Comparison of ENCODE assay signal across 8 cellular contexts in genomic region chr7:128883622-128884549, GRCh38. TPM values are rescaled to one million over a fixed set of nuclear protein-coding genes. Genes with fewer than 3 reads are reported as not detected.
A peak's percentile ranks its signal among the peaks of the same experiment; 100 is the strongest.
DNase-seq lines count a peak whose midpoint lies in the region; ATAC-seq and TF ChIP-seq lines count a peak whose summit lies in the region.

No MANE protein-coding gene starts in this region.

- no peaks in the 10 kb centered on the region for H4K20me1 ChIP-seq in fibroblast of lung (ENCODE audit: control insufficient read depth, extremely low read depth, insufficient read depth, low read length)

- H2BK120ac ChIP-seq in neuronal stem cell (ENCODE audit: low read depth, low read length): no peak overlapping the region

- peak overlapping the region in 1 of 4 donors; percentile 24 for H3K4me3 Mint-ChIP-seq in CD4-positive, CD25-positive, alpha-beta regulatory T cell
- peak overlapping the region; percentile 8 to 92 (median 86) for H3K4me3 Mint-ChIP-seq in IgD-negative memory B cell
- peak overlapping the region; percentile 35 for H3K4me3 Mint-ChIP-seq in activated T-cell treated with anti-CD3 and anti-CD28 coated beads, Interleukin-2, amount 50 U/mL, for 24 hours

- ATAC-seq in CD4-positive, CD25-positive, alpha-beta regulatory T cell (ENCODE audit: low read depth in 2 of 2): peak; percentile 61 to 72
- peak; percentile 76 for ATAC-seq in GM19395 (IDR thresholded peaks at IDR 0.05; ENCODE audit: unreplicated experiment)
- peak; percentile 75 for ATAC-seq in Panc1

- H3K4me2 ChIP-seq in fibroblast of lung (ENCODE audit: extremely low read depth, insufficient read depth, low read length) (no peak overlapping the region), neuronal stem cell (ENCODE audit: insufficient read depth, low read length, poor library complexity, severe bottlenecking) (no peak overlapping the region)

- intact Hi-C loops in Panc1 (cut with micrococcal nuclease; ENCODE audit: unreplicated experiment): loop anchor here (5.0 to 10.0 kb wide), 3 partner anchors 92 to 277 kb away; partner anchors contain the start of gene CCDC136

- peaks cover 8% of the 10 kb centered on the region for H3K79me1 ChIP-seq in neuronal stem cell (ENCODE audit: low read depth, low read length)

- H4K8ac ChIP-seq in neuronal stem cell (ENCODE audit: low read depth, low read length): no peak overlapping the region

- CTCF ChIA-PET in Panc1 (lab: Charles Lee): interaction anchor here (0.7 to 1.4 kb wide), 3 partner anchors 10 to 24 kb away, joined by 3 read pairs; partner anchors contain the start of gene ATP6V1F

- H3K14ac ChIP-seq in neuronal stem cell (ENCODE audit: low read length): no peak overlapping the region

- no peak overlapping the region for H3K9ac ChIP-seq in fibroblast of lung (ENCODE audit: insufficient read depth, low read length)
- peak overlapping the region; percentile 66 for H3K9ac ChIP-seq in neuronal stem cell (ENCODE audit: low read depth, low read length, poor library complexity)

- no peak overlapping the region for H2BK12ac ChIP-seq in neuronal stem cell (ENCODE audit: low read length)

- H3K4ac ChIP-seq in neuronal stem cell (ENCODE audit: low read length): no peak overlapping the region

- H3K4me1 Mint-ChIP-seq in CD4-positive, CD25-positive, alpha-beta regulatory T cell: no peaks in the 10 kb centered on the region
- peaks cover 3 to 6% (median 4%) of the 10 kb centered on the region in 3 donors for H3K4me1 Mint-ChIP-seq in IgD-negative memory B cell
- H3K4me1 Mint-ChIP-seq in activated T-cell treated with anti-CD3 and anti-CD28 coated beads, Interleukin-2, amount 50 U/mL, for 24 hours (ENCODE audit: low read depth): peaks cover 3% of the 10 kb centered on the region

- H3K27me3 Mint-ChIP-seq in CD4-positive, CD25-positive, alpha-beta regulatory T cell: no peaks in the 10 kb centered on the region
- H3K27me3 Mint-ChIP-seq in IgD-negative memory B cell: peaks cover 3% of the 10 kb centered on the region
- H3K27me3 Mint-ChIP-seq in activated T-cell treated with anti-CD3 and anti-CD28 coated beads, Interleukin-2, amount 50 U/mL, for 24 hours: peaks cover 8% of the 10 kb centered on the region

- WGBS in neuronal stem cell (ENCODE audit: extremely low coverage in 2 of 2, insufficient read length in 2 of 2, insufficient replicate concordance in 1 of 2), 2 donors: 100% methylated on average over 1 of the region's 22 CpGs; no CpG with 5 or more reads in 1 of the 2 donors

- H2BK5ac ChIP-seq in neuronal stem cell (ENCODE audit: low read length): no peak overlapping the region

- peak overlapping the region; percentile 67 for H3K18ac ChIP-seq in neuronal stem cell (ENCODE audit: low read length)

- H4K91ac ChIP-seq in neuronal stem cell (ENCODE audit: low read depth, low read length, poor library complexity): no peak overlapping the region

- no peaks in the 10 kb centered on the region for H3K27me3 ChIP-seq in CD4-positive, CD25-positive, alpha-beta regulatory T cell (ENCODE audit: control insufficient read depth, insufficient read depth, low read length)
- H3K27me3 ChIP-seq in Panc1 (ENCODE audit: control insufficient read depth, insufficient read depth, low read length) (no peaks in the 10 kb centered on the region), fibroblast of lung (ENCODE audit: control insufficient read depth, insufficient read depth, low read length) (no peaks in the 10 kb centered on the region), neuronal stem cell (ENCODE audit: control insufficient read depth in 3 of 3, insufficient read depth in 3 of 3, low read depth in 1 of 3, low read length in 3 of 3) (peaks cover 0 to 14% (median 5%) of the 10 kb centered on the region in 3 experiments)

- H3K23ac ChIP-seq in neuronal stem cell (ENCODE audit: low read depth, low read length, poor library complexity): peak overlapping the region; percentile 22

- DNase-seq in CD4-positive, CD25-positive, alpha-beta regulatory T cell: peak; percentile 69 to 78 (median 75)
- DNase-seq in Panc1 (ENCODE audit: low read depth, low spot score) (peak; percentile 52), fibroblast of lung (ENCODE audit: low read depth in 2 of 2) (peak; percentile 35 to 71), neuronal stem cell (ENCODE audit: low spot score) (peak; percentile 57), superior temporal gyrus (ENCODE audit: extremely low spot score) (peak; percentile 87)
- DNase-seq in activated T-cell treated with anti-CD3 and anti-CD28 coated beads, Interleukin-2, amount 50 U/mL, for 24 hours: peak; percentile 92

- peak overlapping the region in 1 of 3 donors; percentile 94 for H3K27ac Mint-ChIP-seq in CD4-positive, CD25-positive, alpha-beta regulatory T cell
- H3K27ac Mint-ChIP-seq in IgD-negative memory B cell: peak overlapping the region; percentile 19 to 91 (median 67)
- no peak overlapping the region for H3K27ac Mint-ChIP-seq in activated T-cell treated with anti-CD3 and anti-CD28 coated beads, Interleukin-2, amount 50 U/mL, for 24 hours

- no peaks in the 10 kb centered on the region for H3K36me3 ChIP-seq in CD4-positive, CD25-positive, alpha-beta regulatory T cell (ENCODE audit: control insufficient read depth, insufficient read depth, low read length)
- H3K36me3 ChIP-seq in Panc1 (ENCODE audit: control insufficient read depth, insufficient read depth, low read length) (no peaks in the 10 kb centered on the region), fibroblast of lung (ENCODE audit: control insufficient read depth, insufficient read depth, low read length) (no peaks in the 10 kb centered on the region), neuronal stem cell (replicated peaks in 1 of 2; ENCODE audit: control insufficient read depth in 2 of 2, insufficient read depth in 2 of 2, low read length in 2 of 2) (peaks cover 0 to 5% of the 10 kb centered on the region in 2 donors)

- H2AK5ac ChIP-seq in neuronal stem cell (ENCODE audit: low read depth, low read length): peak overlapping the region; percentile 40

- H3K79me2 ChIP-seq in fibroblast of lung (ENCODE audit: control insufficient read depth, insufficient read depth, low read length): no peaks in the 10 kb centered on the region

- no peaks in the 10 kb centered on the region for H3K4me1 ChIP-seq in CD4-positive, CD25-positive, alpha-beta regulatory T cell (ENCODE audit: control insufficient read depth, insufficient read depth, low read length, poor library complexity, severe bottlenecking)
- H3K4me1 ChIP-seq in Panc1 (ENCODE audit: control insufficient read depth, insufficient read depth, low read length) (no peaks in the 10 kb centered on the region), fibroblast of lung (ENCODE audit: control insufficient read depth, extremely low read depth, insufficient read depth, low read length) (no peaks in the 10 kb centered on the region), neuronal stem cell (ENCODE audit: control insufficient read depth in 2 of 2, insufficient read depth in 1 of 2, low read depth in 1 of 2, low read length in 2 of 2) (peaks cover 4 to 6% of the 10 kb centered on the region in 2 donors)

- no peak overlapping the region for H3K4me3 ChIP-seq in CD4-positive, CD25-positive, alpha-beta regulatory T cell (ENCODE audit: low read depth, low read length)
- no peak overlapping the region for H3K4me3 ChIP-seq in Panc1 (ENCODE audit: low read depth in 2 of 2, low read length in 2 of 2)
- no peak overlapping the region for H3K4me3 ChIP-seq in fibroblast of lung (replicated peaks in 1 of 4; ENCODE audit: control extremely low read depth in 1 of 4, insufficient read depth in 1 of 4, low read depth in 3 of 4, low read length in 4 of 4)
- H3K4me3 ChIP-seq in neuronal stem cell (ENCODE audit: low read length in 2 of 2): peak overlapping the region in 1 of 2 donors; percentile 9

- no peaks in the 10 kb centered on the region for H3K36me3 Mint-ChIP-seq in CD4-positive, CD25-positive, alpha-beta regulatory T cell
- no peaks in the 10 kb centered on the region for H3K36me3 Mint-ChIP-seq in IgD-negative memory B cell
- no peaks in the 10 kb centered on the region for H3K36me3 Mint-ChIP-seq in activated T-cell treated with anti-CD3 and anti-CD28 coated beads, Interleukin-2, amount 50 U/mL, for 24 hours (ENCODE audit: low read depth)

- no peak overlapping the region for H2BK15ac ChIP-seq in neuronal stem cell (ENCODE audit: low read length)

- H3K9me3 ChIP-seq in CD4-positive, CD25-positive, alpha-beta regulatory T cell (ENCODE audit: control insufficient read depth in 2 of 2, low read length in 2 of 2): no peaks in the 10 kb centered on the region
- H3K9me3 ChIP-seq in Panc1 (ENCODE audit: control insufficient read depth, insufficient read depth, low read depth, low read length): no peaks in the 10 kb centered on the region
- H3K9me3 ChIP-seq in fibroblast of lung (ENCODE audit: control insufficient read depth, insufficient read depth, low read depth, low read length): no peaks in the 10 kb centered on the region
- H3K9me3 ChIP-seq in neuronal stem cell (replicated peaks in 1 of 2; ENCODE audit: control insufficient read depth in 2 of 2, insufficient read depth in 1 of 2, low read depth in 1 of 2, low read length in 2 of 2): peaks cover 0 to 7% of the 10 kb centered on the region in 2 donors

- no TSS peak for BruUV-seq in Panc1 (replicated peaks; lab: Mats Ljungman, UMichigan)

- H3K9me3 Mint-ChIP-seq in CD4-positive, CD25-positive, alpha-beta regulatory T cell: peaks cover 0 to 2% (median 0%) of the 10 kb centered on the region in 7 donors
- H3K9me3 Mint-ChIP-seq in IgD-negative memory B cell: no peaks in the 10 kb centered on the region
- H3K9me3 Mint-ChIP-seq in activated T-cell treated with anti-CD3 and anti-CD28 coated beads, Interleukin-2, amount 50 U/mL, for 24 hours: no peaks in the 10 kb centered on the region

- TF ChIP-seq CTCF in Panc1 (IDR thresholded peaks at IDR 0.05) (peak; percentile 97), fibroblast of lung (conservative IDR thresholded peaks at IDR 0.05 in 1 of 2, IDR thresholded peaks at IDR 0.05 in 1 of 2; ENCODE audit: low read depth in 1 of 2, low read length in 2 of 2) (peak; percentile 85 to 88)

- H2AFZ ChIP-seq in fibroblast of lung (ENCODE audit: low read length) (no peak overlapping the region), neuronal stem cell (ENCODE audit: low read length) (peak overlapping the region; percentile 80)

- POLR2A ChIA-PET in Panc1 (lab: Charles Lee): interaction anchor here (0.6 kb wide), 1 partner anchor 89 kb away, joined by 3 read pairs; no protein-coding TSS in a partner anchor

- no peak overlapping the region for H3K27ac ChIP-seq in CD4-positive, CD25-positive, alpha-beta regulatory T cell (ENCODE audit: insufficient read depth, low read length, poor library complexity, severe bottlenecking)
- no peak overlapping the region for H3K27ac ChIP-seq in Panc1 (ENCODE audit: low read length)
- no peak overlapping the region for H3K27ac ChIP-seq in fibroblast of lung (ENCODE audit: insufficient read depth, low read length)
- H3K27ac ChIP-seq in neuronal stem cell (replicated peaks; ENCODE audit: low read length): no peak overlapping the region

- in situ Hi-C loops in Panc1 (cut with HindIII; ENCODE audit: low pct_unique_long_range_greater_than_20kb, low sequenced_read_pairs): no loop called here

RNA-seq across cellular contexts. Expression of gene ATP6V1F, which starts 21.2 kb away (rescaled TPM):
- total RNA-seq in CD4-positive, CD25-positive, alpha-beta regulatory T cell: 67.9 TPM
- 100 to 1,000 TPM; 306 to 361 (median 340) TPM for polyA plus RNA-seq in CD4-positive, CD25-positive, alpha-beta regulatory T cell
- polyA plus RNA-seq in IgD-negative memory B cell (325 TPM), fibroblast of lung (167 and 243 TPM in 2 replicates)
- total RNA-seq in Panc1 (2021; ENCODE audit: unreplicated experiment) (151 TPM), fibroblast of lung (124 and 128 TPM in 2 replicates)
- polyA plus RNA-seq in Panc1 (2012; ENCODE audit: insufficient read length): 291 TPM
- polyA plus RNA-seq in fibroblast of lung (2012): 265 and 296 TPM in 2 replicates
- 67.5 and 82.7 TPM in 2 replicates for polyA minus RNA-seq in fibroblast of lung (ENCODE audit: low replicate concordance)
- 216 TPM for polyA plus RNA-seq in neuronal stem cell (2013, experiment 1 of 2)
- 208 TPM for polyA plus RNA-seq in neuronal stem cell (2013, experiment 2 of 2)

RNA-seq across cellular contexts. Expression of gene KCP, which starts 26.6 kb away (rescaled TPM):
- total RNA-seq in CD4-positive, CD25-positive, alpha-beta regulatory T cell: 0.22 TPM
- under 1 TPM in 2 of 4 donors, not detected in 2; 0.08 TPM for polyA plus RNA-seq in CD4-positive, CD25-positive, alpha-beta regulatory T cell
- polyA plus RNA-seq in IgD-negative memory B cell: 0.26 TPM
- 0.13 TPM for total RNA-seq in Panc1 (2021; ENCODE audit: unreplicated experiment)
- 0.38 TPM for polyA plus RNA-seq in Panc1 (2012; ENCODE audit: insufficient read length)
- 0.50 and 0.77 TPM in 2 replicates for total RNA-seq in fibroblast of lung
- 0.08 TPM in 1 of 2 replicates, not detected in the other for polyA plus RNA-seq in fibroblast of lung
- polyA plus RNA-seq in fibroblast of lung (2012): 0.09 TPM in 1 of 2 replicates, not detected in the other
- polyA minus RNA-seq in fibroblast of lung (ENCODE audit: low replicate concordance): 0.20 TPM in 1 of 2 replicates, not detected in the other
- 1.0 TPM for polyA plus RNA-seq in neuronal stem cell (2013, experiment 1 of 2)
- polyA plus RNA-seq in neuronal stem cell (2013, experiment 2 of 2): 1.1 TPM

RNA-seq across cellular contexts. Expression of gene FLNC, which starts 53.7 kb away (rescaled TPM):
- not detected for total RNA-seq in CD4-positive, CD25-positive, alpha-beta regulatory T cell
- not detected for polyA plus RNA-seq in CD4-positive, CD25-positive, alpha-beta regulatory T cell
- not detected for polyA plus RNA-seq in IgD-negative memory B cell
- total RNA-seq in Panc1 (2021; ENCODE audit: unreplicated experiment): 10.2 TPM
- 7.4 TPM for polyA plus RNA-seq in Panc1 (2012; ENCODE audit: insufficient read length)
- total RNA-seq in fibroblast of lung: 106 and 191 TPM in 2 replicates
- polyA plus RNA-seq in fibroblast of lung: 29.3 and 55.3 TPM in 2 replicates
- polyA plus RNA-seq in fibroblast of lung (2012): 118 and 176 TPM in 2 replicates
- 406 and 608 TPM in 2 replicates for polyA minus RNA-seq in fibroblast of lung (ENCODE audit: low replicate concordance)
- 17.5 TPM for polyA plus RNA-seq in neuronal stem cell (2013, experiment 1 of 2)
- polyA plus RNA-seq in neuronal stem cell (2013, experiment 2 of 2): 17.4 TPM

RNA-seq across cellular contexts. Expression of gene IRF5, which starts 53.8 kb away (rescaled TPM):
- 13.5 TPM for total RNA-seq in CD4-positive, CD25-positive, alpha-beta regulatory T cell
- polyA plus RNA-seq in CD4-positive, CD25-positive, alpha-beta regulatory T cell: 10 to 100 TPM; 18.8 to 24.1 (median 20.0) TPM
- polyA plus RNA-seq in IgD-negative memory B cell: 132 TPM
- 8.8 TPM for total RNA-seq in Panc1 (2021; ENCODE audit: unreplicated experiment)
- 7.3 TPM for polyA plus RNA-seq in Panc1 (2012; ENCODE audit: insufficient read length)
- total RNA-seq in fibroblast of lung: 0.33 TPM in 1 of 2 replicates, not detected in the other
- 0.06 TPM in 1 of 2 replicates, not detected in the other for polyA plus RNA-seq in fibroblast of lung
- not detected in 2 replicates for polyA plus RNA-seq in fibroblast of lung (2012)
- 1.8 TPM in 1 of 2 replicates, not detected in the other for polyA minus RNA-seq in fibroblast of lung (ENCODE audit: low replicate concordance)
- polyA plus RNA-seq in neuronal stem cell (2013, experiment 1 of 2): 0.64 TPM
- 0.71 TPM for polyA plus RNA-seq in neuronal stem cell (2013, experiment 2 of 2)
